1 cellular context compared by ENCODE assay signal in the genomic region with DNA sequence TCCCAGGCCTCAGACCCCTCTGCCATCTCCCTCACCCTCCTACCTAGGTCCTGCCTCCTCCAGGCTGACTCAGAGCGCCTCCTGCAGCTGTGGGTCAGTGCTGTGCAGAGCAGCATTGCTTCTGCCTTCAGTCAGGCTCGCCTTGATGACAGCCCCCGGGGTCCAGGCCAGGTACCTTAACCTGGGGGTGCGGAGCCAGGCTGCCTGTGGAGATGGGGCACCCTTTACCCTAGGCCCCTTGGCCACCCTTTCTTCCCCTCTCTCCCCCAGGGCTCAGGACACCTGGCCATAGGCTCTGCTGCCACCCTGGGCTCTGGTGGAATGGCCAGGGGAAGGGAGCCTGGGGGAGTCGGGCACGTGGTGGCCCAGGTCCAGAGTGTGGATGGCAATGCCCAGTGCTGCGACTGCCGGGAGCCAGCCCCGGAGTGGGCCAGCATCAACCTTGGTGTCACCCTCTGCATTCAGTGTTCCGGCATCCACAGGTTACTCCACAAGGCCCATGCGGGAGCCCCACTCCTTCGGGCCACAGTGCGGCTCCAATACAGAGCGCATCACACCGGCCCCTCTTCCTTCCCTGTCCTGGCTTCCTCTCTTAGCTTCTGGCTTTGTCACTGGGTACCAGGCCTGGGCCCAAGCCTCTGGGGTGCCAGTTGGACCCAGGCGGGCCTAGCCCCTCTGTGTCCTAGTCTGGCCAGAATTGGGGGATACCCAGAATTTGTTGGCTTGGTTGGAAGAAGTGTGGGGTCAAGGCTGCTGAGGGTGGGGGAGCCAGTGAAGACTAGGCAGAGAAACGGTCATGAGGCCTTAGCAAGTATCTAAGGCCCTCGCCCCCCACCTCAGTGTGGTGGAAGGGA.
TF ChIP-seq lines count a peak whose summit lies in the region.

No MANE protein-coding gene starts in this region.

TF ChIP-seq in GM12878, 131 proteins besides CTCF, POLR2A, EP300 and RAD21:
- TF ChIP-seq MYC (IDR thresholded peaks at IDR 0.05; ENCODE audit: insufficient read depth, insufficient read length, insufficient replicate concordance, low read length, severe bottlenecking) (no peak), CHD4 (IDR thresholded peaks at IDR 0.05) (no peak), ATF2 (IDR thresholded peaks at IDR 0.05; ENCODE audit: low read length) (no peak), POLR2AphosphoS2 (IDR thresholded peaks at IDR 0.05; ENCODE audit: low read depth, low read length) (no peak), MEF2B (IDR thresholded peaks at IDR 0.05; ENCODE audit: partially characterized antibody, poor library complexity, severe bottlenecking) (no peak), IKZF1 (conservative IDR thresholded peaks at IDR 0.05) (no peak), ZNF384 (IDR thresholded peaks at IDR 0.05; ENCODE audit: borderline replicate concordance, low read depth, low read length) (no peak), ZNF274 (IDR thresholded peaks at IDR 0.05; ENCODE audit: insufficient read depth, insufficient read length) (no peak), STAT3 (IDR thresholded peaks at IDR 0.05; ENCODE audit: low read depth, low read length) (no peak), HCFC1 (IDR thresholded peaks at IDR 0.05; ENCODE audit: low read length) (no peak), EZH2 (IDR thresholded peaks at IDR 0.05; ENCODE audit: borderline replicate concordance, control insufficient read depth, low read depth, low read length) (no peak), HDGF (IDR thresholded peaks at IDR 0.05) (no peak), ZBTB4 (CRISPR knock-in tag; IDR thresholded peaks at IDR 0.05) (no peak), NR2C1 (IDR thresholded peaks at IDR 0.05) (no peak), NKRF (conservative IDR thresholded peaks at IDR 0.05) (no peak)
- TF ChIP-seq, protein P1, sequence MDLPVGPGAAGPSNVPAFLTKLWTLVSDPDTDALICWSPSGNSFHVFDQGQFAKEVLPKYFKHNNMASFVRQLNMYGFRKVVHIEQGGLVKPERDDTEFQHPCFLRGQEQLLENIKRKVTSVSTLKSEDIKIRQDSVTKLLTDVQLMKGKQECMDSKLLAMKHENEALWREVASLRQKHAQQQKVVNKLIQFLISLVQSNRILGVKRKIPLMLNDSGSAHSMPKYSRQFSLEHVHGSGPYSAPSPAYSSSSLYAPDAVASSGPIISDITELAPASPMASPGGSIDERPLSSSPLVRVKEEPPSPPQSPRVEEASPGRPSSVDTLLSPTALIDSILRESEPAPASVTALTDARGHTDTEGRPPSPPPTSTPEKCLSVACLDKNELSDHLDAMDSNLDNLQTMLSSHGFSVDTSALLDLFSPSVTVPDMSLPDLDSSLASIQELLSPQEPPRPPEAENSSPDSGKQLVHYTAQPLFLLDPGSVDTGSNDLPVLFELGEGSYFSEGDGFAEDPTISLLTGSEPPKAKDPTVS (IDR thresholded peaks at IDR 0.05; ENCODE audit: low read depth, low read length): no peak
